ENCODE assay signal across 28 cellular contexts in the genomic region with DNA sequence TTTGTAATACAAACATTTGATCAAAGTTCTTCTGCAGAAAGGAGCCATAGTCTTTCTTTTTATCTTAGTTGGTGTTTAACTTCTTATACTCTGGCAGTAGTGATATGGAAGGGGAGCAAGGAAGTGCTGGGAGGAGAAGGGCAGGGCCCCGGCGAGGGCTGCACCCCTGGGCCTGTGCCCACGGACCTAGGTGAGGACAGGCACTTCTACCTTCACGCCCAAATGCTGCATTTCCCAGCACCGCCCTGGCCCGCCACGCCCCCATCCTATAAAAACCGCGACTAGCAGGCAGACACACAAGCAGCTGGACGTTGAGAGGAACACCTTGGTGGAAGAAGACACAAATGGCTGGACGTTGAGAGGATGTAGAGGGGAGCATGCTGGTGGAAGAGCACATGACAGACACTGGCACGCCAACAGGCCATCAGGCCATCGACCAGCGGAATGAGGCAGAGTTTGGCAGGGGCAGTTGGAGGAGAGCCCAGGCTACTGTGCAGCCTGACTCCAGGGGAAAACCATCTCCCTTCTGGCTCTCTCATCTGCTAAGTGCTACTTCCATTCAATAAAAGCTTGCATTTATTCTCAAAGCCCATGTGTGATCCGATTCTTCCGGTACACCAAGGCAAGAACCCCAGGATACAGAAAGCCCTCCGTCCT.
DNase-seq lines count a peak whose midpoint lies in the region; ATAC-seq, FAIRE-seq and TF ChIP-seq lines count a peak whose summit lies in the region.
"Had no signal": no experiment of that assay in that cellular context is flagged by ENCODE, and none has a peak within 500 bp of the region (broad histone marks: within the 10 kb centered on the region; RNA-seq: fewer than 3 reads in every experiment).

No MANE protein-coding gene starts in this region.

- ATAC-seq in GM18858 (IDR thresholded peaks at IDR 0.05; ENCODE audit: unreplicated experiment) = no peak
- ATAC-seq: activated T-cell treated with anti-CD3 and anti-CD28 coated beads, Interleukin-2, amount 50 U/mL, for 4 hours; GM12878; heart left ventricle; lower lobe of right lung; psoas muscle had no signal

- in situ Hi-C loops in G401 (cut with HindIII; ENCODE audit: low sequenced_read_pairs) = no loop called here

- H3K9me3 ChIP-seq in small intestine (ENCODE audit: control insufficient read depth, low read depth) = no peaks in the 10 kb centered on the region
- H3K9me3 ChIP-seq: adrenal gland, heart left ventricle, lower lobe of right lung, tibial nerve had no signal

- H3K36me3 ChIP-seq in bronchial epithelial cell (ENCODE audit: control insufficient read depth, insufficient read depth, low read length) (no peaks in the 10 kb centered on the region), small intestine (ENCODE audit: control insufficient read depth in 2 of 2, insufficient read depth in 2 of 2, low read length in 2 of 2) (no peaks in the 10 kb centered on the region)
- H3K36me3 ChIP-seq: adrenal gland, heart left ventricle, lower lobe of right lung, tibial nerve, WERI-Rb-1 had no signal

- FAIRE-seq in bronchial epithelial cell (lab: Jason Lieb, UNC) = peak; percentile 47
- no peak for FAIRE-seq in small intestine (lab: Jason Lieb, UNC)
- FAIRE-seq: colon, GM12878, kidney had no signal

- peak; percentile 94 for DNase-seq in G401 (ENCODE audit: low spot score)
- no peak for DNase-seq in bronchial epithelial cell (ENCODE audit: low read depth)
- peak; percentile 34 for DNase-seq in medulla oblongata (ENCODE audit: extremely low spot score)
- DNase-seq in small intestine = peak; percentile 73
- DNase-seq in GF-D8 (lab: John Stamatoyannopoulos, UW) = no peak
- no peak for DNase-seq in T1000 (lab: John Stamatoyannopoulos, UW)
- no peak for DNase-seq in NCI-H2196 treated with DMSO at 0.1 percent for 48 hours (lab: John Stamatoyannopoulos, UW; ENCODE audit: unreplicated experiment)
- DNase-seq: ACHN; activated CD4-positive, alpha-beta T cell treated with anti-CD3 and anti-CD28 coated beads, Interleukin-2, amount 10 ng/mL, durations not matched to agents 7 days and 5 days; activated naive CD4-positive, alpha-beta T cell; activated T-cell treated with anti-CD3 and anti-CD28 coated beads, Interleukin-2, amount 50 U/mL, for 4 hours; adrenal gland; DND-41; effector memory CD4-positive, alpha-beta T cell; GM23248; heart left ventricle; kidney; lower lobe of right lung; NCI-H510A treated with DMSO at 0.1 percent for 48 hours; NK-92 treated with Interleukin-12 subunit alpha and Interleukin-12 subunit beta, amount 100 ng/mL, for 24 hours; PC-9; psoas muscle; SHP77 treated with DMSO at 0.1 percent for 48 hours; WERI-Rb-1 had no signal

- no peak overlapping the region for H3K27ac ChIP-seq in small intestine (ENCODE audit: low read depth in 1 of 2, low read length in 1 of 2)
- H3K27ac ChIP-seq: adrenal gland, GM23248, heart left ventricle, lower lobe of right lung, PC-9, psoas muscle, tibial nerve, WERI-Rb-1 had no signal

- peaks cover 2 to 3% of the 10 kb centered on the region in 2 donors for H3K4me1 ChIP-seq in small intestine (ENCODE audit: control insufficient read depth in 2 of 2, insufficient read depth in 1 of 2, low read depth in 1 of 2, low read length in 1 of 2)
- H3K4me1 ChIP-seq: adrenal gland, heart left ventricle, lower lobe of right lung, psoas muscle, tibial nerve had no signal

- no peak overlapping the region for H3K4me3 ChIP-seq in bronchial epithelial cell (ENCODE audit: low read depth, low read length)
- no peak overlapping the region for H3K4me3 ChIP-seq in small intestine (ENCODE audit: low read depth in 1 of 2, low read length in 2 of 2)
- H3K4me3 ChIP-seq: adrenal gland, GM12878, GM23248, heart left ventricle, lower lobe of right lung, PC-9, psoas muscle, tibial nerve had no signal

- H3K27me3 ChIP-seq in bronchial epithelial cell (ENCODE audit: control insufficient read depth, insufficient read depth, low read length) (no peaks in the 10 kb centered on the region), small intestine (ENCODE audit: control insufficient read depth in 2 of 2, insufficient read depth in 2 of 2, low read length in 2 of 2) (no peaks in the 10 kb centered on the region)
- H3K27me3 ChIP-seq: adrenal gland, heart left ventricle, tibial nerve had no signal

- 30 to 65% (median 42%) methylated on average over 17 of the region's 17 CpGs for WGBS in small intestine, 3 donors

- TF ChIP-seq CTCF in bronchial epithelial cell (IDR thresholded peaks at IDR 0.05; ENCODE audit: insufficient read depth, low read length, severe bottlenecking) = no peak

Comparison
In these comparisons a context has a peak if more than half of its experiments do, and no peak if none do; other contexts are left out.
1. DNase-seq: peak in G401 (single experiment), medulla oblongata (single experiment) and small intestine (single experiment); none in bronchial epithelial cell (single experiment), GF-D8 (single experiment), T1000 (single experiment) and NCI-H2196 treated with DMSO at 0.1 percent for 48 hours (single experiment).